Comparison of ENCODE assay signal across 16 cellular contexts in the genomic region with DNA sequence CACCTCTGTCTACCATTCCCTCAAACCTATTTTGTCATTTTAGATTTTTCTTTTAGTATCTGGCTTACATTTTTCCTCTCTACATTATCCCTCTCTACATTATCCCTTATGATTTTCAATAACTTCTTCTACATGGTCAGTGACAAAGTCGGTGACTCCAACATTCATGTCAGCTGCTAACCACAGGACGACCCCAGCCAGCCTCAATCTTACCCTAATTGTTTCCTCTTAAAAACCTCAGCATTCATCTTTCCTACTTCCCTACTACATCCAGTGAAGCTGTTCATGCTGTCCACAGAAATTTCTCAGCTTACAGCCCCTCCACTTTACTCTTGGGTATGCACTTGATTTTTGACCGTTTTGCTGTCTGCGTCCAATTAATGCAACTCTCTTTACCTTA.
"Had no signal": no experiment of that assay in that cellular context is flagged by ENCODE, and none has a peak within 500 bp of the region (broad histone marks: within the 10 kb centered on the region; RNA-seq: fewer than 3 reads in every experiment).

No MANE protein-coding gene starts in this region.

- H3K36me3 ChIP-seq: colonic mucosa, right lobe of liver, spleen, upper lobe of left lung had no signal

- H3K4me1 Mint-ChIP-seq: T-helper 17 cell had no signal

- H3K27ac Mint-ChIP-seq: activated CD4-positive, alpha-beta T cell treated with anti-CD3 and anti-CD28 coated beads, Interleukin-2, amount 10 ng/mL, durations not matched to agents 7 days and 5 days; activated naive CD8-positive, alpha-beta T cell; activated T-cell treated with anti-CD3 and anti-CD28 coated beads, Interleukin-2, amount 50 U/mL, for 72 hours; T-helper 17 cell had no signal

- H3K27me3 ChIP-seq: colonic mucosa, right lobe of liver, SJCRH30, upper lobe of left lung had no signal

- H3K9me3 ChIP-seq: colonic mucosa, psoas muscle, right lobe of liver, SJCRH30, spleen, upper lobe of left lung had no signal

- H3K4me1 ChIP-seq: colonic mucosa, psoas muscle, right lobe of liver, spleen, upper lobe of left lung had no signal

- H3K9me3 Mint-ChIP-seq: activated CD4-positive, alpha-beta T cell treated with anti-CD3 and anti-CD28 coated beads, Interleukin-2, amount 10 ng/mL, durations not matched to agents 7 days and 5 days; activated T-cell treated with anti-CD3 and anti-CD28 coated beads, Interleukin-2, amount 50 U/mL, for 72 hours had no signal

- H3K4me3 Mint-ChIP-seq: activated CD4-positive, alpha-beta T cell treated with anti-CD3 and anti-CD28 coated beads, Interleukin-2, amount 10 ng/mL, durations not matched to agents 7 days and 5 days; activated naive CD8-positive, alpha-beta T cell; neural crest cell; T-helper 17 cell had no signal

- H3K4me3 ChIP-seq: colonic mucosa, psoas muscle, right lobe of liver, SJCRH30, spleen, upper lobe of left lung had no signal

- H3K27ac ChIP-seq: colonic mucosa, psoas muscle, right lobe of liver, SJCRH30, spleen had no signal

- DNase-seq: activated CD4-positive, alpha-beta T cell treated with anti-CD3 and anti-CD28 coated beads, Interleukin-2, amount 10 ng/mL, durations not matched to agents 7 days and 5 days; activated CD8-positive, alpha-beta memory T cell treated with anti-CD3 and anti-CD28 coated beads, Interleukin-2, amount 50 U/mL, for 48 hours; activated gamma-delta T cell treated with Interleukin-2 at 50 U/mL for 16 hours; caudate nucleus; colonic mucosa; effector memory CD4-positive, alpha-beta T cell; psoas muscle; right lobe of liver; SJCRH30; spleen; stimulated activated CD4-positive, alpha-beta T cell treated with anti-CD3 and anti-CD28 coated beads, Interleukin-1b, Interleukin-23, amount 100 ng/mL, for 48 hours; T-helper 17 cell; upper lobe of left lung had no signal
